Comparison of ENCODE assay signal across 25 cellular contexts in genomic region chr14:23449314-23449713, GRCh38. TPM values are rescaled to one million over a fixed set of nuclear protein-coding genes. Genes with fewer than 3 reads are reported as not detected.
"Had no signal": no experiment of that assay in that cellular context is flagged by ENCODE, and none has a peak within 500 bp of the region (broad histone marks: within the 10 kb centered on the region; RNA-seq: fewer than 3 reads in every experiment).

No MANE protein-coding gene starts in this region.

- DNase-seq: effector memory CD8-positive, alpha-beta T cell; kidney; left colon; mammary epithelial cell; mucosa of descending colon; occipital lobe; spleen; stimulated activated CD4-positive, alpha-beta T cell treated with anti-CD3 and anti-CD28 coated beads, Interleukin-15, amount 100 ng/mL, for 24 hours; stimulated activated CD4-positive, alpha-beta T cell treated with anti-CD3 and anti-CD28 coated beads, Interleukin-1b, Interleukin-23, amount 100 ng/mL, for 48 hours; stimulated activated CD4-positive, alpha-beta T cell treated with anti-CD3 and anti-CD28 coated beads, Interleukin-4, amount 100 ng/mL, for 24 hours; transverse colon had no signal

- H3K79me2 ChIP-seq: hepatocyte had no signal

- ATAC-seq: effector memory CD8-positive, alpha-beta T cell; gastroesophageal sphincter; left colon; mucosa of descending colon; natural killer cell treated with Interleukin-12 subunit alpha and Interleukin-12 subunit beta and Interleukin-15 and Interleukin-18, amount 100 ng/mL, for 72 hours; sciatic nerve; stimulated activated memory B cell treated with anti-CD40 and anti-IgM and Interleukin-4, amounts not matched to agents 10 μg/mL and 1 μg/mL and 100 μg/mL, for 72 hours had no signal

- H3K4me2 ChIP-seq: hepatocyte had no signal

- H3K4me1 Mint-ChIP-seq: stimulated activated memory B cell treated with anti-CD40 and anti-IgM and Interleukin-4, amounts not matched to agents 10 μg/mL and 1 μg/mL and 100 μg/mL, for 72 hours had no signal

- H3K27ac ChIP-seq: epithelial cell of prostate, esophagus muscularis mucosa, gastroesophageal sphincter, pancreas, prostate gland, spleen had no signal

- H3K36me3 Mint-ChIP-seq: natural killer cell treated with Interleukin-12 subunit alpha and Interleukin-12 subunit beta and Interleukin-15 and Interleukin-18, amount 100 ng/mL, for 72 hours; stimulated activated memory B cell treated with anti-CD40 and anti-IgM and Interleukin-4, amounts not matched to agents 10 μg/mL and 1 μg/mL and 100 μg/mL, for 72 hours had no signal

- H3K4me3 ChIP-seq: esophagus muscularis mucosa, gastroesophageal sphincter, hepatocyte, mucosa of descending colon, pancreas, prostate gland, spleen, transverse colon had no signal

- H3K27me3 ChIP-seq: hepatocyte, pancreas had no signal

- H3K9me3 Mint-ChIP-seq: dendritic cell treated with granulocyte-macrophage colony-stimulating factor and Interleukin-4, amounts not matched to agents 40 ng/mL and 50 ng/mL, for 4 days; effector memory CD8-positive, alpha-beta T cell; natural killer cell treated with Interleukin-12 subunit alpha and Interleukin-12 subunit beta and Interleukin-15 and Interleukin-18, amount 100 ng/mL, for 72 hours; stimulated activated memory B cell treated with anti-CD40 and anti-IgM and Interleukin-4, amounts not matched to agents 10 μg/mL and 1 μg/mL and 100 μg/mL, for 72 hours; stimulated activated naive CD8-positive, alpha-beta T cell treated with anti-CD3 and anti-CD28 coated beads, Interleukin-15, Interleukin-2, amounts not matched to agents 100 ng/mL and 50 ng/mL, for 24 hours had no signal

- H2AFZ ChIP-seq: hepatocyte had no signal

- H3K27ac Mint-ChIP-seq: dendritic cell treated with granulocyte-macrophage colony-stimulating factor and Interleukin-4, amounts not matched to agents 40 ng/mL and 50 ng/mL, for 4 days; effector memory CD8-positive, alpha-beta T cell; natural killer cell treated with Interleukin-12 subunit alpha and Interleukin-12 subunit beta and Interleukin-15 and Interleukin-18, amount 100 ng/mL, for 72 hours; stimulated activated memory B cell treated with anti-CD40 and anti-IgM and Interleukin-4, amounts not matched to agents 10 μg/mL and 1 μg/mL and 100 μg/mL, for 72 hours had no signal

- H3K9me3 ChIP-seq: esophagus muscularis mucosa, gastroesophageal sphincter, mucosa of descending colon, pancreas, prostate gland, transverse colon had no signal

- H3K36me3 ChIP-seq: esophagus muscularis mucosa, gastroesophageal sphincter, pancreas, prostate gland, spleen, transverse colon had no signal

- H3K4me1 ChIP-seq: gastroesophageal sphincter, prostate gland, spleen had no signal

- H3K4me3 Mint-ChIP-seq: dendritic cell treated with granulocyte-macrophage colony-stimulating factor and Interleukin-4, amounts not matched to agents 40 ng/mL and 50 ng/mL, for 4 days; effector memory CD8-positive, alpha-beta T cell; natural killer cell treated with Interleukin-12 subunit alpha and Interleukin-12 subunit beta and Interleukin-15 and Interleukin-18, amount 100 ng/mL, for 72 hours; stimulated activated memory B cell treated with anti-CD40 and anti-IgM and Interleukin-4, amounts not matched to agents 10 μg/mL and 1 μg/mL and 100 μg/mL, for 72 hours; stimulated activated naive CD8-positive, alpha-beta T cell treated with anti-CD3 and anti-CD28 coated beads, Interleukin-15, Interleukin-2, amounts not matched to agents 100 ng/mL and 50 ng/mL, for 24 hours had no signal

RNA-seq across cellular contexts. Expression of gene MYH7, which starts 13.9 kb away (rescaled TPM):
- total RNA-seq: fibroblast of villous mesenchyme; gastroesophageal sphincter; hepatocyte; left colon; mammary epithelial cell; natural killer cell treated with Interleukin-12 subunit alpha and Interleukin-12 subunit beta and Interleukin-15 and Interleukin-18, amount 100 ng/mL, for 72 hours; renal cortical epithelial cell had no signal
- polyA plus RNA-seq: hepatocyte, mammary epithelial cell had no signal

RNA-seq across cellular contexts. Expression of gene MYH6, which starts 41.2 kb away (rescaled TPM):
- total RNA-seq: fibroblast of villous mesenchyme, gastroesophageal sphincter, hepatocyte, left colon, mammary epithelial cell, occipital lobe, renal cortical epithelial cell, sciatic nerve, temporal lobe had no signal
- polyA plus RNA-seq: mammary epithelial cell had no signal
